ENCODE assay signal across 21 cellular contexts in genomic region chr1:67004176-67004575, GRCh38. TPM values are rescaled to one million over a fixed set of nuclear protein-coding genes. Genes with fewer than 3 reads are reported as not detected.
DNase-seq lines count a peak whose midpoint lies in the region; ATAC-seq and TF ChIP-seq lines count a peak whose summit lies in the region.
"Had no signal": no experiment of that assay in that cellular context is flagged by ENCODE, and none has a peak within 500 bp of the region (broad histone marks: within the 10 kb centered on the region; RNA-seq: fewer than 3 reads in every experiment).

No MANE protein-coding gene starts in this region.

- ATAC-seq in CD4-positive, CD25-positive, alpha-beta regulatory T cell (ENCODE audit: low read depth in 2 of 2) = no peak
- ATAC-seq in left lung (no peak), HG02938 (IDR thresholded peaks at IDR 0.05; ENCODE audit: unreplicated experiment) (no peak)
- ATAC-seq: activated naive CD4-positive, alpha-beta T cell treated with anti-CD3 and anti-CD28 coated beads, Interleukin-2, amount 50 U/mL, for 72 hours; activated T-cell treated with anti-CD3 and anti-CD28 coated beads, Interleukin-2, amount 50 U/mL, for 72 hours had no signal

- peak overlapping the region in 1 of 3 donors; percentile 22 for H3K27ac Mint-ChIP-seq in CD4-positive, CD25-positive, alpha-beta regulatory T cell
- H3K27ac Mint-ChIP-seq: activated T-cell treated with anti-CD3 and anti-CD28 coated beads, Interleukin-2, amount 50 U/mL, for 72 hours had no signal

- no peaks in the 10 kb centered on the region for H3K27me3 Mint-ChIP-seq in CD4-positive, CD25-positive, alpha-beta regulatory T cell
- H3K27me3 Mint-ChIP-seq: IgD-negative memory B cell had no signal

- peaks cover 68% of the 10 kb centered on the region for H3K36me3 ChIP-seq in CD4-positive, CD25-positive, alpha-beta regulatory T cell (ENCODE audit: control insufficient read depth, insufficient read depth, low read length)
- peaks cover 7% of the 10 kb centered on the region for H3K36me3 ChIP-seq in smooth muscle cell (ENCODE audit: low read depth)
- peaks cover 0 to 15% of the 10 kb centered on the region in 2 donors for H3K36me3 ChIP-seq in left lung

- H3K9me3 Mint-ChIP-seq in CD4-positive, CD25-positive, alpha-beta regulatory T cell = no peaks in the 10 kb centered on the region
- H3K9me3 Mint-ChIP-seq: activated naive CD4-positive, alpha-beta T cell treated with anti-CD3 and anti-CD28 coated beads, Interleukin-2, amount 50 U/mL, for 72 hours; activated T-cell treated with anti-CD3 and anti-CD28 coated beads, Interleukin-2, amount 50 U/mL, for 72 hours; IgD-negative memory B cell had no signal

- peaks cover 9% of the 10 kb centered on the region for H3K79me2 ChIP-seq in smooth muscle cell (ENCODE audit: low read depth)

- H3K36me3 Mint-ChIP-seq in CD4-positive, CD25-positive, alpha-beta regulatory T cell = peaks cover 38% of the 10 kb centered on the region

- no peak overlapping the region for H2AFZ ChIP-seq in smooth muscle cell (ENCODE audit: low read depth)

- H3K4me1 Mint-ChIP-seq in CD4-positive, CD25-positive, alpha-beta regulatory T cell = peaks cover 0 to 10% (median 4%) of the 10 kb centered on the region in 4 donors

- no peak for DNase-seq in CD4-positive, CD25-positive, alpha-beta regulatory T cell
- peak; percentile 81 for DNase-seq in LHCN-M2 (ENCODE audit: low read depth)
- peak; percentile 90 for DNase-seq in NCI-H510A (lab: John Stamatoyannopoulos, UW)
- DNase-seq in choroid plexus epithelial cell (ENCODE audit: low read depth) = peak; percentile 54
- DNase-seq in smooth muscle cell (lab: John Stamatoyannopoulos, UW; ENCODE audit: unreplicated experiment) = no peak
- DNase-seq in left lung = no peak
- no peak for DNase-seq in HuH-7 (ENCODE audit: low spot score)
- DNase-seq: ACHN; activated CD4-positive, CD25-positive, alpha-beta regulatory T cell treated with anti-CD3 and anti-CD28 coated beads, Interleukin-2, amount 50 U/mL, for 72 hours; activated T-cell treated with anti-CD3 and anti-CD28 coated beads, Interleukin-2, amount 50 U/mL, for 72 hours; effector memory CD4-positive, alpha-beta T cell; esophagus squamous epithelium; Peyer's patch; SK-N-SH; stimulated activated CD4-positive, alpha-beta T cell treated with anti-CD3 and anti-CD28 coated beads, Interleukin-12 subunit alpha, Interleukin-12 subunit beta, amount 100 ng/mL, for 4 hours; T-helper 9 cell had no signal

- TF ChIP-seq CTCF in choroid plexus epithelial cell (conservative IDR thresholded peaks at IDR 0.05; ENCODE audit: low read depth, low read length) = no peak
- TF ChIP-seq CTCF in smooth muscle cell (IDR thresholded peaks at IDR 0.05; ENCODE audit: borderline replicate concordance, insufficient read depth, poor library complexity, severe bottlenecking) = no peak
- TF ChIP-seq CTCF in left lung (IDR thresholded peaks at IDR 0.05) = no peak

- WGBS in smooth muscle cell (ENCODE audit: low lambda C conversion rate) = 50% methylated on average over 1 of the region's 1 CpG

- no peaks in the 10 kb centered on the region for H3K9me3 ChIP-seq in CD4-positive, CD25-positive, alpha-beta regulatory T cell (ENCODE audit: control insufficient read depth in 2 of 2, low read length in 2 of 2)
- H3K9me3 ChIP-seq in smooth muscle cell (replicated peaks; ENCODE audit: low read depth) (no peaks in the 10 kb centered on the region), left lung (no peaks in the 10 kb centered on the region)
- H3K9me3 ChIP-seq: esophagus squamous epithelium, Peyer's patch, SK-N-SH, suprapubic skin had no signal

- H4K20me1 ChIP-seq in smooth muscle cell (ENCODE audit: low read depth) = peaks cover 1% of the 10 kb centered on the region

- no peak overlapping the region for H3K4me2 ChIP-seq in smooth muscle cell
- H3K4me2 ChIP-seq: SK-N-SH had no signal

- H3K9ac ChIP-seq in smooth muscle cell (ENCODE audit: low read depth) = no peak overlapping the region
- H3K9ac ChIP-seq: SK-N-SH had no signal

- intact Hi-C loops in left lung (cut with DNase I) = loop anchor here in 1 of 2 donors (10.0 kb wide), 1 partner anchor 141 kb away; no protein-coding TSS in a partner anchor

- H3F3A ChIP-seq in smooth muscle cell (ENCODE audit: low read depth) = peaks cover 15% of the 10 kb centered on the region

- H3K4me1 ChIP-seq in CD4-positive, CD25-positive, alpha-beta regulatory T cell (ENCODE audit: control insufficient read depth, insufficient read depth, low read length, poor library complexity, severe bottlenecking) = peaks cover under 1% of the 10 kb centered on the region
- H3K4me1 ChIP-seq in smooth muscle cell (ENCODE audit: low read depth) (peaks cover 4% of the 10 kb centered on the region), left lung (no peaks in the 10 kb centered on the region)
- H3K4me1 ChIP-seq: esophagus squamous epithelium, Peyer's patch, suprapubic skin had no signal

- H3K4me3 ChIP-seq in CD4-positive, CD25-positive, alpha-beta regulatory T cell (ENCODE audit: low read depth, low read length) = no peak overlapping the region
- H3K4me3 ChIP-seq in choroid plexus epithelial cell (ENCODE audit: low read depth, low read length) (no peak overlapping the region), smooth muscle cell (no peak overlapping the region), left lung (no peak overlapping the region)
- H3K4me3 ChIP-seq: esophagus squamous epithelium, Peyer's patch, suprapubic skin had no signal

- H3K27ac ChIP-seq in CD4-positive, CD25-positive, alpha-beta regulatory T cell (ENCODE audit: insufficient read depth, low read length, poor library complexity, severe bottlenecking) = peak overlapping the region; percentile 9
- H3K27ac ChIP-seq in smooth muscle cell (ENCODE audit: low read depth) (no peak overlapping the region), left lung (no peak overlapping the region)
- H3K27ac ChIP-seq: C4-2B, esophagus squamous epithelium, Peyer's patch, suprapubic skin had no signal

- H3K4me3 Mint-ChIP-seq in CD4-positive, CD25-positive, alpha-beta regulatory T cell = no peak overlapping the region
- H3K4me3 Mint-ChIP-seq: activated T-cell treated with anti-CD3 and anti-CD28 coated beads, Interleukin-2, amount 50 U/mL, for 72 hours; IgD-negative memory B cell had no signal

- H3K27me3 ChIP-seq in CD4-positive, CD25-positive, alpha-beta regulatory T cell (ENCODE audit: control insufficient read depth, insufficient read depth, low read length) = no peaks in the 10 kb centered on the region
- no peaks in the 10 kb centered on the region for H3K27me3 ChIP-seq in smooth muscle cell (ENCODE audit: low read depth)
- no peaks in the 10 kb centered on the region for H3K27me3 ChIP-seq in left lung
- H3K27me3 ChIP-seq: esophagus squamous epithelium, Peyer's patch, suprapubic skin had no signal

RNA-seq across cellular contexts. Expression of gene SLC35D1, which starts 49.8 kb away (rescaled TPM):
- 16.7 TPM for total RNA-seq in CD4-positive, CD25-positive, alpha-beta regulatory T cell
- polyA plus RNA-seq in CD4-positive, CD25-positive, alpha-beta regulatory T cell = 1 to 10 TPM; 5.3 to 9.4 (median 7.0) TPM
- total RNA-seq in LHCN-M2 (2014; rRNA removed) = 41.3 and 44.6 TPM in 2 replicates
- polyA plus RNA-seq in LHCN-M2 (2012) = 5.9 TPM
- total RNA-seq in smooth muscle cell = 28.2 and 29.9 TPM in 2 replicates
- polyA plus RNA-seq in smooth muscle cell = 8.6 and 13.3 TPM in 2 replicates
- total RNA-seq in left lung = 10 to 100 TPM in 1 of 2 donors, 1 to 10 TPM in 1; 9.2 to 10.9 TPM

Comparison
In these comparisons a context has a peak if more than half of its experiments do, and no peak if none do; other contexts are left out.
1. DNase-seq: peak in LHCN-M2 (single experiment), NCI-H510A (single experiment) and choroid plexus epithelial cell (single experiment); none in CD4-positive, CD25-positive, alpha-beta regulatory T cell (0 of 3), smooth muscle cell (single experiment), left lung (0 of 2) and HuH-7 (single experiment).